ENCODE assay signal across 17 cellular contexts in genomic region chr7:157211710-157212109, GRCh38.
DNase-seq lines count a peak whose midpoint lies in the region; ATAC-seq, FAIRE-seq and TF ChIP-seq lines count a peak whose summit lies in the region.
"Had no signal": no experiment of that assay in that cellular context is flagged by ENCODE, and none has a peak within 500 bp of the region (broad histone marks: within the 10 kb centered on the region; RNA-seq: fewer than 3 reads in every experiment).

No MANE protein-coding gene starts in this region.

- no peaks in the 10 kb centered on the region for H3K9me3 ChIP-seq in AG04450 (ENCODE audit: control insufficient read depth, insufficient read depth, low read length)
- H3K9me3 ChIP-seq: BLaER1 treated with 17β-estradiol and CSF1 and Interleukin-3, amounts not matched to agents 10 nM and 100 nM; left lung had no signal

- CTCF ChIA-PET in AG04450 (lab: Charles Lee), result interaction anchor here (1.2 to 1.3 kb wide), 2 partner anchors 39 to 62 kb away, joined by 3 to 5 read pairs; no protein-coding TSS in a partner anchor

- no peaks in the 10 kb centered on the region for H3K27me3 ChIP-seq in AG04450 (ENCODE audit: control insufficient read depth, insufficient read depth, low read length)
- H3K27me3 ChIP-seq: BLaER1 treated with 17β-estradiol and CSF1 and Interleukin-3, amounts not matched to agents 10 nM and 100 nM; foreskin keratinocyte; left lung had no signal

- POLR2A ChIA-PET in AG04450 (lab: Yijun Ruan, JAX), result interaction anchor here (0.7 to 1.2 kb wide), 2 partner anchors 12 to 239 kb away, joined by 4 to 6 read pairs; no protein-coding TSS in a partner anchor

- H3K4me3 ChIP-seq in AG04450 (ENCODE audit: low read depth, low read length), result no peak overlapping the region
- H3K4me3 ChIP-seq in foreskin fibroblast (ENCODE audit: low read depth in 1 of 2, low read length in 2 of 2), result no peak overlapping the region
- H3K4me3 ChIP-seq: BLaER1 treated with 17β-estradiol and CSF1 and Interleukin-3, amounts not matched to agents 10 nM and 100 nM; left lung had no signal

- DNase-seq in AG04450 (ENCODE audit: low read depth, low spot score) (peak; percentile 72), H4 (ENCODE audit: low spot score) (peak; percentile 14), RPMI7951 (ENCODE audit: low read depth) (peak; percentile 51), foreskin fibroblast (peak; percentile 41 to 63), GM19239 (ENCODE audit: insufficient read length, low spot score) (no peak)
- DNase-seq: activated effector memory CD4-positive, alpha-beta T cell treated with Interleukin-2 at 50 U/mL for 16 hours; foreskin keratinocyte; left lung; NCI-H146; stimulated activated CD4-positive, alpha-beta T cell treated with anti-CD3 and anti-CD28 coated beads, Interleukin-4, amount 100 ng/mL, for 24 hours had no signal

- no peak overlapping the region for H3K27ac ChIP-seq in AG04450 (ENCODE audit: low read depth, low read length)
- H3K27ac ChIP-seq: BLaER1 treated with 17β-estradiol and CSF1 and Interleukin-3, amounts not matched to agents 10 nM and 100 nM; foreskin keratinocyte; left lung; parathyroid adenoma had no signal

- FAIRE-seq in GM19239 (lab: Jason Lieb, UNC), result no peak

- ATAC-seq in HG02885 (IDR thresholded peaks at IDR 0.05; ENCODE audit: poor library complexity, unreplicated experiment) (no peak), HG02981 (IDR thresholded peaks at IDR 0.05; ENCODE audit: unreplicated experiment) (no peak), GM19452 (IDR thresholded peaks at IDR 0.05; ENCODE audit: unreplicated experiment) (no peak)
- ATAC-seq: activated CD4-positive, CD25-positive, alpha-beta regulatory T cell treated with anti-CD3 and anti-CD28 coated beads, Interleukin-2, amount 50 U/mL, for 24 hours; foreskin keratinocyte; left lung; Right ventricle myocardium inferior had no signal

- TF ChIP-seq CTCF in AG04450 (IDR thresholded peaks at IDR 0.05; ENCODE audit: low read depth, low read length) (no peak), foreskin fibroblast (IDR thresholded peaks at IDR 0.05; ENCODE audit: low read depth, low read length) (no peak)
